In genomic region chr1:89771991-89772560, GRCh38 we compare ENCODE assay signal across 17 cellular contexts. TPM values are rescaled to one million over a fixed set of nuclear protein-coding genes. Genes with fewer than 3 reads are reported as not detected.
DNase-seq lines count a peak whose midpoint lies in the region; ATAC-seq, FAIRE-seq and TF ChIP-seq lines count a peak whose summit lies in the region.
"Had no signal": no experiment of that assay in that cellular context is flagged by ENCODE, and none has a peak within 500 bp of the region (broad histone marks: within the 10 kb centered on the region; RNA-seq: fewer than 3 reads in every experiment).

No MANE protein-coding gene starts in this region.

- no peaks in the 10 kb centered on the region for H3K27me3 Mint-ChIP-seq in WTC11 (ENCODE audit: low read depth)

- no TSS peak for BruUV-seq in PC-9 (replicated peaks; lab: Mats Ljungman, UMichigan)

- DNase-seq in GM19239 (ENCODE audit: insufficient read length, low spot score) (no peak), HEK293T (ENCODE audit: extremely low spot score) (no peak), WTC11 (ENCODE audit: low spot score) (no peak), hepatocyte (ENCODE audit: low spot score) (no peak), coronary artery (ENCODE audit: low spot score) (no peak), PC-9 (no peak)
- DNase-seq: CD8-positive, alpha-beta memory T cell; COR-L47; DMS 273 treated with DMSO at 0.1 percent for 48 hours; DMS79; GDM1; HCEC 1CT had no signal

- CTCF ChIA-PET in HEK293T (lab: Yijun Ruan, JAX) = interaction anchor here (0.6 to 1.4 kb wide), 2 partner anchors 9 to 178 kb away, joined by 3 to 4 read pairs; no protein-coding TSS in a partner anchor
- CTCF ChIA-PET in WTC11 (lab: Charles Lee) = interaction anchor here (1.9 kb wide), 1 partner anchor 10 kb away, joined by 8 read pairs; no protein-coding TSS in a partner anchor
- CTCF ChIA-PET in PC-9 (lab: Charles Lee) = interaction anchor here (0.5 to 0.6 kb wide), 2 partner anchors 27 to 160 kb away, joined by 3 read pairs; no protein-coding TSS in a partner anchor

- H3K79me2 ChIP-seq in hepatocyte (no peaks in the 10 kb centered on the region), PC-9 (ENCODE audit: low read depth) (no peaks in the 10 kb centered on the region)

- H3K36me3 Mint-ChIP-seq in WTC11 = no peaks in the 10 kb centered on the region
- H3K36me3 Mint-ChIP-seq: CD8-positive, alpha-beta memory T cell had no signal

- no peaks in the 10 kb centered on the region for H3F3A ChIP-seq in PC-9 (ENCODE audit: insufficient read depth, low read depth)

- no peaks in the 10 kb centered on the region for H3K36me3 ChIP-seq in hepatocyte (replicated peaks; ENCODE audit: insufficient read depth, low read depth)
- H3K36me3 ChIP-seq in PC-9 (ENCODE audit: low read depth) = no peaks in the 10 kb centered on the region
- H3K36me3 ChIP-seq: BLaER1 treated with 17β-estradiol and CSF1 and Interleukin-3, amounts not matched to agents 10 nM and 100 nM had no signal

- H3K4me1 ChIP-seq in hepatocyte (ENCODE audit: insufficient read depth) (no peaks in the 10 kb centered on the region), PC-9 (replicated peaks; ENCODE audit: insufficient read depth) (no peaks in the 10 kb centered on the region)

- H3K27ac Mint-ChIP-seq in WTC11 = no peak overlapping the region
- H3K27ac Mint-ChIP-seq: B cell; CD8-positive, alpha-beta memory T cell had no signal

- H3K27me3 ChIP-seq in hepatocyte (no peaks in the 10 kb centered on the region), PC-9 (ENCODE audit: insufficient read depth, low read depth) (no peaks in the 10 kb centered on the region)
- H3K27me3 ChIP-seq: BLaER1 treated with 17β-estradiol and CSF1 and Interleukin-3, amounts not matched to agents 10 nM and 100 nM had no signal

- POLR2A ChIA-PET in HEK293T (lab: Yijun Ruan, JAX) (no interaction called here), WTC11 (lab: Charles Lee) (no interaction called here), PC-9 (lab: Charles Lee; ENCODE audit: unreplicated experiment) (no interaction called here)

- H2AFZ ChIP-seq in hepatocyte (no peak overlapping the region), PC-9 (no peak overlapping the region)

- no peak for TF ChIP-seq CTCF in WTC11 (IDR thresholded peaks at IDR 0.05)
- TF ChIP-seq CTCF in hepatocyte (IDR thresholded peaks at IDR 0.05; ENCODE audit: poor library complexity) = no peak
- no peak for TF ChIP-seq CTCF in coronary artery (IDR thresholded peaks at IDR 0.05)
- no peak for TF ChIP-seq CTCF in PC-9 (conservative IDR thresholded peaks at IDR 0.05)

- H3K9me3 Mint-ChIP-seq in WTC11 = no peaks in the 10 kb centered on the region
- H3K9me3 Mint-ChIP-seq: CD8-positive, alpha-beta memory T cell had no signal

- no peaks in the 10 kb centered on the region for H3K4me1 Mint-ChIP-seq in WTC11
- H3K4me1 Mint-ChIP-seq: B cell had no signal

- H3K4me3 ChIP-seq in hepatocyte = no peak overlapping the region
- H3K4me3 ChIP-seq in coronary artery = no peak overlapping the region
- H3K4me3 ChIP-seq in PC-9 = no peak overlapping the region
- H3K4me3 ChIP-seq: BLaER1 treated with 17β-estradiol and CSF1 and Interleukin-3, amounts not matched to agents 10 nM and 100 nM had no signal

- WGBS in hepatocyte (ENCODE audit: low lambda C conversion rate, missing lambda C conversion rate) = 54% methylated on average over 5 of the region's 5 CpGs

- H3K9me2 ChIP-seq in hepatocyte (replicated peaks; ENCODE audit: insufficient read depth) (no peaks in the 10 kb centered on the region), PC-9 (ENCODE audit: insufficient read depth) (no peaks in the 10 kb centered on the region)

- no peaks in the 10 kb centered on the region for H3K9me3 ChIP-seq in hepatocyte (ENCODE audit: low read depth)
- no peaks in the 10 kb centered on the region; the same call in 1 of the 2 replicates for H3K9me3 ChIP-seq in PC-9 (ENCODE audit: insufficient read depth, low read depth)
- H3K9me3 ChIP-seq: BLaER1 treated with 17β-estradiol and CSF1 and Interleukin-3, amounts not matched to agents 10 nM and 100 nM had no signal

- FAIRE-seq in GM19239 (lab: Jason Lieb, UNC) = peak; percentile 8
- FAIRE-seq: GM12892 had no signal

- H4K20me1 ChIP-seq in hepatocyte (ENCODE audit: insufficient read depth, poor library complexity, severe bottlenecking) (no peaks in the 10 kb centered on the region), PC-9 (ENCODE audit: insufficient read depth) (no peaks in the 10 kb centered on the region)
- H4K20me1 ChIP-seq: BLaER1 treated with 17β-estradiol and CSF1 and Interleukin-3, amounts not matched to agents 10 nM and 100 nM had no signal

- intact Hi-C loops in PC-9 (cut with micrococcal nuclease; ENCODE audit: unreplicated experiment) = no loop called here

- ATAC-seq in WTC11 = peak; percentile 77
- ATAC-seq in GM21717 (IDR thresholded peaks at IDR 0.05; ENCODE audit: unreplicated experiment) = no peak

- no peak overlapping the region for H3K4me3 Mint-ChIP-seq in WTC11
- H3K4me3 Mint-ChIP-seq: B cell; CD8-positive, alpha-beta memory T cell had no signal

- H3K4me2 ChIP-seq in hepatocyte = no peak overlapping the region
- no peak overlapping the region for H3K4me2 ChIP-seq in PC-9
- H3K4me2 ChIP-seq: KMS-11 had no signal

- H3K27ac ChIP-seq in hepatocyte (no peak overlapping the region), coronary artery (no peak overlapping the region), PC-9 (no peak overlapping the region)
- H3K27ac ChIP-seq: BLaER1 treated with 17β-estradiol and CSF1 and Interleukin-3, amounts not matched to agents 10 nM and 100 nM; KMS-11 had no signal

TF ChIP-seq in HEK293T, 16 proteins besides CTCF, POLR2A, EP300 and RAD21:
- TF ChIP-seq TARDBP (IDR thresholded peaks at IDR 0.05) (no peak), LEF1 (IDR thresholded peaks at IDR 0.05; ENCODE audit: borderline replicate concordance) (no peak), PKNOX1 (IDR thresholded peaks at IDR 0.05) (0 out of 2 replicates have a peak, but pooled peaks have one; percentile 10)

TF ChIP-seq in WTC11, 78 proteins besides CTCF, POLR2A, EP300 and RAD21:
- TF ChIP-seq GABPB1 (CRISPR knock-in tag; IDR thresholded peaks at IDR 0.05) = no peak
- TF ChIP-seq IRF2 (CRISPR knock-in tag; IDR thresholded peaks at IDR 0.05; ENCODE audit: borderline replicate concordance, low read depth) = no peak
- TF ChIP-seq TEAD4 (CRISPR knock-in tag; IDR thresholded peaks at IDR 0.05) = no peak
- no peak for TF ChIP-seq FOXJ3 (CRISPR knock-in tag; IDR thresholded peaks at IDR 0.05; ENCODE audit: borderline replicate concordance)
- no peak for TF ChIP-seq ETV6 (CRISPR knock-in tag; IDR thresholded peaks at IDR 0.05)
- TF ChIP-seq, protein P1, sequence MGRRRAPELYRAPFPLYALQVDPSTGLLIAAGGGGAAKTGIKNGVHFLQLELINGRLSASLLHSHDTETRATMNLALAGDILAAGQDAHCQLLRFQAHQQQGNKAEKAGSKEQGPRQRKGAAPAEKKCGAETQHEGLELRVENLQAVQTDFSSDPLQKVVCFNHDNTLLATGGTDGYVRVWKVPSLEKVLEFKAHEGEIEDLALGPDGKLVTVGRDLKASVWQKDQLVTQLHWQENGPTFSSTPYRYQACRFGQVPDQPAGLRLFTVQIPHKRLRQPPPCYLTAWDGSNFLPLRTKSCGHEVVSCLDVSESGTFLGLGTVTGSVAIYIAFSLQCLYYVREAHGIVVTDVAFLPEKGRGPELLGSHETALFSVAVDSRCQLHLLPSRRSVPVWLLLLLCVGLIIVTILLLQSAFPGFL (CRISPR knock-in tag; IDR thresholded peaks at IDR 0.05; ENCODE audit: borderline replicate concordance) = no peak
- no peak for TF ChIP-seq TP53 (CRISPR knock-in tag; IDR thresholded peaks at IDR 0.05)

RNA-seq across cellular contexts. Expression of gene LRRC8D, which starts 48.8 kb away (rescaled TPM):
- 42.6 to 45.4 TPM (median 42.8 TPM) in 3 replicates for total RNA-seq in WTC11 (2021)
- 22.4 and 28.9 TPM in 2 replicates for total RNA-seq in hepatocyte
- 13.8 and 15.1 TPM in 2 replicates for polyA plus RNA-seq in hepatocyte
- 71.9 and 75.9 TPM in 2 replicates for total RNA-seq in PC-9 (2021)
